In genomic region chr16:49856741-49857330, GRCh38 we compare ENCODE assay signal across 1 cellular context.
A peak's percentile ranks its signal among the peaks of the same experiment; 100 is the strongest.
TF ChIP-seq lines count a peak whose summit lies in the region.

No MANE protein-coding gene starts in this region.

TF ChIP-seq in HEK293, 187 proteins besides CTCF, POLR2A, EP300 and RAD21 (continued from another document):
- TF ChIP-seq HOXD13 (CRISPR knock-in tag; IDR thresholded peaks at IDR 0.05; ENCODE audit: borderline replicate concordance) (no peak), ZNF830 (tag by site-specific recombination; IDR thresholded peaks at IDR 0.05; ENCODE audit: low read depth) (no peak), ZNF23 (tag by site-specific recombination; IDR thresholded peaks at IDR 0.05; ENCODE audit: borderline replicate concordance) (no peak), ZBTB20 (tag by site-specific recombination; IDR thresholded peaks at IDR 0.05) (peak; percentile 65; the same call in 1 of the 2 replicates), ZNF548 (tag by site-specific recombination; IDR thresholded peaks at IDR 0.05) (no peak), ZBTB10 (tag by site-specific recombination; IDR thresholded peaks at IDR 0.05) (no peak), ZNF777 (tag by site-specific recombination; IDR thresholded peaks at IDR 0.05; ENCODE audit: borderline replicate concordance) (no peak), ZIC2 (tag by site-specific recombination; IDR thresholded peaks at IDR 0.05) (peak; percentile 89), ZNF169 (tag by site-specific recombination; IDR thresholded peaks at IDR 0.05) (no peak), ZNF544 (tag by site-specific recombination; IDR thresholded peaks at IDR 0.05) (no peak), ZNF146 (tag by site-specific recombination; IDR thresholded peaks at IDR 0.05) (no peak), ZNF292 (tag by site-specific recombination; IDR thresholded peaks at IDR 0.05; ENCODE audit: borderline replicate concordance, low read depth) (no peak), ZNF530 (tag by site-specific recombination; IDR thresholded peaks at IDR 0.05; ENCODE audit: low read depth) (no peak), ZNF302 (tag by site-specific recombination; IDR thresholded peaks at IDR 0.05; ENCODE audit: low read depth) (no peak), REST (tag by site-specific recombination; IDR thresholded peaks at IDR 0.05) (peak; percentile 62; the same call in 1 of the 2 replicates), MZF1 (tag by site-specific recombination; IDR thresholded peaks at IDR 0.05; ENCODE audit: borderline replicate concordance) (no peak), ZNF140 (tag by site-specific recombination; IDR thresholded peaks at IDR 0.05) (no peak), ZNF513 (tag by site-specific recombination; IDR thresholded peaks at IDR 0.05) (no peak), ZNF639 (tag by site-specific recombination; IDR thresholded peaks at IDR 0.05) (no peak), ZNF670 (tag by site-specific recombination; IDR thresholded peaks at IDR 0.05; ENCODE audit: low read depth) (no peak), ZEB2 (tag by site-specific recombination; IDR thresholded peaks at IDR 0.05) (no peak), RBAK (tag by site-specific recombination; IDR thresholded peaks at IDR 0.05) (no peak), ZNF2 (tag by site-specific recombination; IDR thresholded peaks at IDR 0.05) (no peak), ZBTB6 (tag by site-specific recombination; IDR thresholded peaks at IDR 0.05) (no peak), ZXDB (tag by site-specific recombination; IDR thresholded peaks at IDR 0.05) (0 out of 2 replicates have a peak, but pooled peaks have one; percentile 5), GLIS1 (tag by site-specific recombination; IDR thresholded peaks at IDR 0.05) (peak; percentile 63)
